ENCODE assay signal across 19 cellular contexts in genomic region chr2:198917275-198917674, GRCh38.
"Had no signal": no experiment of that assay in that cellular context is flagged by ENCODE, and none has a peak within 500 bp of the region (broad histone marks: within the 10 kb centered on the region; RNA-seq: fewer than 3 reads in every experiment).

No MANE protein-coding gene starts in this region.

- H3K9me3 ChIP-seq: esophagus muscularis mucosa, gastrocnemius medialis, left lung, lower lobe of right lung, mucosa of descending colon had no signal

- DNase-seq: cortex of kidney; effector CD8-positive, alpha-beta T cell; effector memory CD8-positive, alpha-beta T cell; endodermal cell; foreskin melanocyte; gastrocnemius medialis; head of caudate nucleus; heart right ventricle; hippocampal formation; left cardiac atrium; left lung; left ventricle myocardium superior; lower lobe of right lung; mesenchymal stem cell; naive B cell had no signal

- H3K4me1 ChIP-seq: esophagus muscularis mucosa, gastrocnemius medialis, heart right ventricle, left lung, lower lobe of right lung had no signal

- H3K4me3 Mint-ChIP-seq: dendritic cell treated with granulocyte-macrophage colony-stimulating factor and Interleukin-4, amounts not matched to agents 40 ng/mL and 50 ng/mL, for 4 days; effector memory CD8-positive, alpha-beta T cell; endodermal cell; mesothelial cell of epicardium; naive B cell had no signal

- H3K27ac ChIP-seq: esophagus muscularis mucosa, gastrocnemius medialis, heart right ventricle, left lung, lower lobe of right lung had no signal

- H3K27ac Mint-ChIP-seq: dendritic cell treated with granulocyte-macrophage colony-stimulating factor and Interleukin-4, amounts not matched to agents 40 ng/mL and 50 ng/mL, for 4 days; effector memory CD8-positive, alpha-beta T cell; endodermal cell; mesothelial cell of epicardium; naive B cell had no signal

- H3K4me1 Mint-ChIP-seq: endodermal cell, mesothelial cell of epicardium had no signal

- ATAC-seq: effector memory CD8-positive, alpha-beta T cell; gastrocnemius medialis; heart right ventricle; left cardiac atrium; left lung; left ventricle myocardium superior; lower lobe of right lung had no signal

- H3K27me3 ChIP-seq: esophagus muscularis mucosa, gastrocnemius medialis, heart right ventricle, left lung had no signal

- H3K36me3 ChIP-seq: esophagus muscularis mucosa, gastrocnemius medialis, heart right ventricle, left lung, lower lobe of right lung had no signal

- H3K27me3 Mint-ChIP-seq: dendritic cell treated with granulocyte-macrophage colony-stimulating factor and Interleukin-4, amounts not matched to agents 40 ng/mL and 50 ng/mL, for 4 days; effector memory CD8-positive, alpha-beta T cell had no signal

- H3K9me3 Mint-ChIP-seq: dendritic cell treated with granulocyte-macrophage colony-stimulating factor and Interleukin-4, amounts not matched to agents 40 ng/mL and 50 ng/mL, for 4 days had no signal

- H3K36me3 Mint-ChIP-seq: mesothelial cell of epicardium, naive B cell had no signal

- H3K4me3 ChIP-seq: esophagus muscularis mucosa, gastrocnemius medialis, heart right ventricle, left lung, lower lobe of right lung, mucosa of descending colon had no signal
